Comparison of ENCODE assay signal across 16 cellular contexts in genomic region chr1:92619466-92620189, GRCh38.
DNase-seq lines count a peak whose midpoint lies in the region; ATAC-seq lines count a peak whose summit lies in the region.
"Had no signal": no experiment of that assay in that cellular context is flagged by ENCODE, and none has a peak within 500 bp of the region (broad histone marks: within the 10 kb centered on the region; RNA-seq: fewer than 3 reads in every experiment).

No MANE protein-coding gene starts in this region.

- no peak overlapping the region for H3K27ac Mint-ChIP-seq in activated CD4-positive, alpha-beta T cell treated with anti-CD3 and anti-CD28 coated beads, Interleukin-2, amount 10 ng/mL, durations not matched to agents 24 days and 14 days
- no peak overlapping the region for H3K27ac Mint-ChIP-seq in activated CD4-positive, alpha-beta T cell treated with anti-CD3 and anti-CD28 coated beads, Interleukin-2, amount 10 ng/mL, durations not matched to agents 7 days and 5 days
- H3K27ac Mint-ChIP-seq in activated naive CD4-positive, alpha-beta T cell treated with anti-CD3 and anti-CD28 coated beads, Interleukin-2, amount 50 U/mL, for 24 hours: peak overlapping the region; percentile 92
- H3K27ac Mint-ChIP-seq: CD4-positive, CD25-positive, alpha-beta regulatory T cell had no signal

- intact Hi-C loops in activated CD4-positive, alpha-beta T cell treated with anti-CD3 and anti-CD28 coated beads, Interleukin-2, amount 10 ng/mL, durations not matched to agents 24 days and 14 days (cut with micrococcal nuclease): no loop called here

- CTCF ChIA-PET in activated CD4-positive, alpha-beta T cell treated with anti-CD3 and anti-CD28 coated beads, Interleukin-2, amount 10 ng/mL, durations not matched to agents 7 days and 5 days (lab: Charles Lee): interaction anchor here (0.9 to 1.2 kb wide), 2 partner anchors 159 to 316 kb away, joined by 3 read pairs; no protein-coding TSS in a partner anchor

- no peaks in the 10 kb centered on the region for H3K36me3 Mint-ChIP-seq in activated CD4-positive, alpha-beta T cell treated with anti-CD3 and anti-CD28 coated beads, Interleukin-2, amount 10 ng/mL, durations not matched to agents 24 days and 14 days (ENCODE audit: low read depth)
- H3K36me3 Mint-ChIP-seq in activated CD4-positive, alpha-beta T cell treated with anti-CD3 and anti-CD28 coated beads, Interleukin-2, amount 10 ng/mL, durations not matched to agents 7 days and 5 days (ENCODE audit: low read depth): peaks cover 2% of the 10 kb centered on the region
- peaks cover 6% of the 10 kb centered on the region for H3K36me3 Mint-ChIP-seq in activated naive CD4-positive, alpha-beta T cell treated with anti-CD3 and anti-CD28 coated beads, Interleukin-2, amount 50 U/mL, for 24 hours
- H3K36me3 Mint-ChIP-seq: CD4-positive, CD25-positive, alpha-beta regulatory T cell had no signal

- POLR2A ChIA-PET in activated CD4-positive, alpha-beta T cell treated with anti-CD3 and anti-CD28 coated beads, Interleukin-2, amount 10 ng/mL, durations not matched to agents 7 days and 5 days (lab: Charles Lee): no interaction called here

- peak; percentile 34 for DNase-seq in activated CD4-positive, alpha-beta T cell treated with anti-CD3 and anti-CD28 coated beads, Interleukin-2, amount 10 ng/mL, durations not matched to agents 24 days and 14 days
- DNase-seq in activated CD4-positive, alpha-beta T cell treated with anti-CD3 and anti-CD28 coated beads, Interleukin-2, amount 10 ng/mL, durations not matched to agents 7 days and 5 days: no peak
- DNase-seq in activated naive CD4-positive, alpha-beta T cell treated with Interleukin-2 at 50 U/mL for 16 hours: no peak
- peak in 3 of 4 experiments; percentile 12 to 17 (median 15) for DNase-seq in stimulated activated CD4-positive, alpha-beta T cell treated with anti-CD3 and anti-CD28 coated beads, Interleukin-1b, Interleukin-23, amount 100 ng/mL, for 24 hours (ENCODE audit: low read depth in 4 of 4, low spot score in 1 of 4)
- no peak for DNase-seq in activated gamma-delta T cell treated with Interleukin-2 at 50 U/mL for 16 hours
- DNase-seq: BE2C; CD4-positive, CD25-positive, alpha-beta regulatory T cell; COR-L47; DMS 273 treated with DMSO at 0.1 percent for 48 hours; DND-41; KG1; NCI-H1105 treated with DMSO at 0.1 percent for 48 hours; NCI-H1694 had no signal

- H3K27me3 Mint-ChIP-seq in activated CD4-positive, alpha-beta T cell treated with anti-CD3 and anti-CD28 coated beads, Interleukin-2, amount 10 ng/mL, durations not matched to agents 24 days and 14 days: peaks cover 2% of the 10 kb centered on the region
- no peaks in the 10 kb centered on the region for H3K27me3 Mint-ChIP-seq in activated CD4-positive, alpha-beta T cell treated with anti-CD3 and anti-CD28 coated beads, Interleukin-2, amount 10 ng/mL, durations not matched to agents 7 days and 5 days
- H3K27me3 Mint-ChIP-seq in activated naive CD4-positive, alpha-beta T cell treated with anti-CD3 and anti-CD28 coated beads, Interleukin-2, amount 50 U/mL, for 24 hours: no peaks in the 10 kb centered on the region
- H3K27me3 Mint-ChIP-seq: CD4-positive, CD25-positive, alpha-beta regulatory T cell had no signal

- peaks cover 10% of the 10 kb centered on the region for H3K9me3 Mint-ChIP-seq in activated CD4-positive, alpha-beta T cell treated with anti-CD3 and anti-CD28 coated beads, Interleukin-2, amount 10 ng/mL, durations not matched to agents 24 days and 14 days
- peaks cover 5% of the 10 kb centered on the region for H3K9me3 Mint-ChIP-seq in activated CD4-positive, alpha-beta T cell treated with anti-CD3 and anti-CD28 coated beads, Interleukin-2, amount 10 ng/mL, durations not matched to agents 7 days and 5 days
- no peaks in the 10 kb centered on the region for H3K9me3 Mint-ChIP-seq in activated naive CD4-positive, alpha-beta T cell treated with anti-CD3 and anti-CD28 coated beads, Interleukin-2, amount 50 U/mL, for 24 hours

- no peak for ATAC-seq in GM18870 (IDR thresholded peaks at IDR 0.05; ENCODE audit: unreplicated experiment)
- ATAC-seq: HepG2 had no signal

- H3K4me3 Mint-ChIP-seq in activated CD4-positive, alpha-beta T cell treated with anti-CD3 and anti-CD28 coated beads, Interleukin-2, amount 10 ng/mL, durations not matched to agents 24 days and 14 days: no peak overlapping the region
- no peak overlapping the region for H3K4me3 Mint-ChIP-seq in activated CD4-positive, alpha-beta T cell treated with anti-CD3 and anti-CD28 coated beads, Interleukin-2, amount 10 ng/mL, durations not matched to agents 7 days and 5 days
- H3K4me3 Mint-ChIP-seq in activated naive CD4-positive, alpha-beta T cell treated with anti-CD3 and anti-CD28 coated beads, Interleukin-2, amount 50 U/mL, for 24 hours: no peak overlapping the region
- H3K4me3 Mint-ChIP-seq: CD4-positive, CD25-positive, alpha-beta regulatory T cell had no signal

- H3K4me1 Mint-ChIP-seq in activated CD4-positive, alpha-beta T cell treated with anti-CD3 and anti-CD28 coated beads, Interleukin-2, amount 10 ng/mL, durations not matched to agents 24 days and 14 days: no peaks in the 10 kb centered on the region
- H3K4me1 Mint-ChIP-seq in activated CD4-positive, alpha-beta T cell treated with anti-CD3 and anti-CD28 coated beads, Interleukin-2, amount 10 ng/mL, durations not matched to agents 7 days and 5 days: no peaks in the 10 kb centered on the region
- H3K4me1 Mint-ChIP-seq in activated naive CD4-positive, alpha-beta T cell treated with anti-CD3 and anti-CD28 coated beads, Interleukin-2, amount 50 U/mL, for 24 hours: peaks cover 10% of the 10 kb centered on the region
- H3K4me1 Mint-ChIP-seq: CD4-positive, CD25-positive, alpha-beta regulatory T cell had no signal

Comparison
In these comparisons a context has a peak if more than half of its experiments do, and no peak if none do; other contexts are left out.
1. DNase-seq: peak in activated CD4-positive, alpha-beta T cell treated with anti-CD3 and anti-CD28 coated beads, Interleukin-2, amount 10 ng/mL, durations not matched to agents 24 days and 14 days (single experiment) and stimulated activated CD4-positive, alpha-beta T cell treated with anti-CD3 and anti-CD28 coated beads, Interleukin-1b, Interleukin-23, amount 100 ng/mL, for 24 hours (3 of 4); none in activated CD4-positive, alpha-beta T cell treated with anti-CD3 and anti-CD28 coated beads, Interleukin-2, amount 10 ng/mL, durations not matched to agents 7 days and 5 days (single experiment), activated naive CD4-positive, alpha-beta T cell treated with Interleukin-2 at 50 U/mL for 16 hours (single experiment) and activated gamma-delta T cell treated with Interleukin-2 at 50 U/mL for 16 hours (single experiment).